8 cellular contexts compared by ENCODE assay signal in genomic region chr14:104754213-104754851, GRCh38. TPM values are rescaled to one million over a fixed set of nuclear protein-coding genes. Genes with fewer than 3 reads are reported as not detected.
DNase-seq lines count a peak whose midpoint lies in the region; ATAC-seq and TF ChIP-seq lines count a peak whose summit lies in the region.

No MANE protein-coding gene starts in this region.

- peak overlapping the region in 9 of 10 donors; percentile 68 to 100 (median 99) for H3K4me3 ChIP-seq in heart right ventricle
- peak overlapping the region; percentile 99 for H3K4me3 ChIP-seq in brain microvascular endothelial cell (ENCODE audit: low read depth, low read length)
- peak overlapping the region; percentile 81 for H3K4me3 ChIP-seq in mesodermal cell (ENCODE audit: extremely low read depth, insufficient read depth, low read length, poor library complexity, severe bottlenecking)
- peak overlapping the region; percentile 84 to 96 for H3K4me3 ChIP-seq in uterus

- no peaks in the 10 kb centered on the region for H3K9me3 ChIP-seq in heart right ventricle
- peaks cover 5% of the 10 kb centered on the region for H3K9me3 ChIP-seq in mesodermal cell (ENCODE audit: control insufficient read depth, low read length)
- H3K9me3 ChIP-seq in uterus = no peaks in the 10 kb centered on the region

- in situ Hi-C loops in brain microvascular endothelial cell (cut with HindIII; ENCODE audit: low pct_ligation_motif_present, low sequenced_read_pairs) = no loop called here

- peak overlapping the region in 1 of 10 donors; percentile 93 for H3K27ac ChIP-seq in heart right ventricle
- H3K27ac ChIP-seq in brain microvascular endothelial cell = no peak overlapping the region
- no peak overlapping the region for H3K27ac ChIP-seq in mesodermal cell (ENCODE audit: low read depth, low read length, severe bottlenecking)
- no peak overlapping the region for H3K27ac ChIP-seq in uterus

- no peak for ATAC-seq in heart right ventricle
- ATAC-seq in left cardiac atrium = no peak
- no peak for ATAC-seq in GM21619 (IDR thresholded peaks at IDR 0.05; ENCODE audit: unreplicated experiment)
- no peak for ATAC-seq in GM21367 (IDR thresholded peaks at IDR 0.05; ENCODE audit: unreplicated experiment)
- ATAC-seq in GM18517 (IDR thresholded peaks at IDR 0.05; ENCODE audit: unreplicated experiment) = no peak

- TF ChIP-seq CTCF in heart right ventricle (IDR thresholded peaks at IDR 0.05) = no peak
- no peak for TF ChIP-seq CTCF in brain microvascular endothelial cell (IDR thresholded peaks at IDR 0.05; ENCODE audit: low read depth, low read length, missing control alignments)
- TF ChIP-seq CTCF in uterus (IDR thresholded peaks at IDR 0.05) = no peak

- intact Hi-C loops in heart right ventricle (cut with DNase I) (loop anchor here in 3 of 10 donors (2.0 to 5.0 kb wide), 2 partner anchors 38 to 64 kb away; no protein-coding TSS in a partner anchor), left cardiac atrium (cut with DNase I) (no loop called here), uterus (cut with DNase I; ENCODE audit: low total_unique reads) (no loop called here)

- no peak for DNase-seq in heart right ventricle
- DNase-seq in left cardiac atrium = no peak
- no peak for DNase-seq in brain microvascular endothelial cell
- DNase-seq in uterus = no peak

- H3K27me3 ChIP-seq in heart right ventricle (no peaks in the 10 kb centered on the region), brain microvascular endothelial cell (replicated peaks) (no peaks in the 10 kb centered on the region), uterus (no peaks in the 10 kb centered on the region)

- H3K4me1 ChIP-seq in heart right ventricle (peaks cover 17 to 37% (median 27%) of the 10 kb centered on the region in 9 donors), mesodermal cell (ENCODE audit: control insufficient read depth, insufficient read depth, low read length, poor library complexity, severe bottlenecking) (peaks cover 12% of the 10 kb centered on the region), uterus (peaks cover 9% of the 10 kb centered on the region in 2 donors)

- 59 to 64% methylated on average over 13 of the region's 13 CpGs for WGBS in heart right ventricle, 2 donors
- 84 to 88% methylated on average over 11 to 12 of the region's 13 CpGs for WGBS in mesodermal cell (ENCODE audit: insufficient coverage in 2 of 2), 2 experiments

- TF ChIP-seq POLR2A in uterus (IDR thresholded peaks at IDR 0.05) = no peak

- H3K36me3 ChIP-seq in heart right ventricle = peaks cover 0 to 44% (median 28%) of the 10 kb centered on the region in 9 donors
- H3K36me3 ChIP-seq in brain microvascular endothelial cell (replicated peaks) = peaks cover 20% of the 10 kb centered on the region
- peaks cover 48% of the 10 kb centered on the region for H3K36me3 ChIP-seq in mesodermal cell (ENCODE audit: control insufficient read depth, insufficient read depth, low read length)
- no peaks in the 10 kb centered on the region for H3K36me3 ChIP-seq in uterus

RNA-seq across cellular contexts. Expression of gene SIVA1, which starts 1.4 kb away (rescaled TPM):
- total RNA-seq in heart right ventricle (10 to 100 TPM; 43.3 to 69.6 (median 50.8) TPM), left cardiac atrium (10 to 100 TPM; 67.6 to 68.7 TPM), uterus (100 to 1,000 TPM in 3 of 4 donors, 10 to 100 TPM in 1; 79.4 to 366 (median 239) TPM)
- 100 to 1,000 TPM in 1 of 2 donors, 10 to 100 TPM in 1; 78.6 to 203 TPM for polyA plus RNA-seq in heart right ventricle
- 95.2 TPM for polyA plus RNA-seq in mesodermal cell (2013, experiment 1 of 2)
- polyA plus RNA-seq in mesodermal cell (2013, experiment 2 of 2) = 79.0 TPM

RNA-seq across cellular contexts. Expression of gene ADSS1, which starts 30.3 kb away (rescaled TPM):
- total RNA-seq in heart right ventricle = 100 to 1,000 TPM; 159 to 295 (median 195) TPM
- 100 to 1,000 TPM in 1 of 2 donors, 10 to 100 TPM in 1; 74.6 to 220 TPM for polyA plus RNA-seq in heart right ventricle
- 100 to 1,000 TPM in 1 of 2 donors, 10 to 100 TPM in 1; 86.2 to 102 TPM for total RNA-seq in left cardiac atrium
- polyA plus RNA-seq in mesodermal cell (2013, experiment 1 of 2) = 20.2 TPM
- polyA plus RNA-seq in mesodermal cell (2013, experiment 2 of 2) = 18.6 TPM
- 10 to 100 TPM in 1 of 4 donors, 1 to 10 TPM in 1, not detected in 2; 7.0 to 11.7 TPM for total RNA-seq in uterus

RNA-seq across cellular contexts. Expression of gene AKT1, which starts 41.2 kb away (rescaled TPM):
- total RNA-seq in heart right ventricle (100 to 1,000 TPM in 9 of 10 donors, 10 to 100 TPM in 1; 98.1 to 152 (median 141) TPM), left cardiac atrium (100 to 1,000 TPM; 113 to 127 TPM), uterus (100 to 1,000 TPM in 2 of 4 donors, 10 to 100 TPM in 2; 42.9 to 121 (median 101) TPM)
- polyA plus RNA-seq in heart right ventricle = 100 to 1,000 TPM in 1 of 2 donors, 10 to 100 TPM in 1; 95.7 to 112 TPM
- polyA plus RNA-seq in mesodermal cell (2013, experiment 1 of 2) = 113 TPM
- 91.0 TPM for polyA plus RNA-seq in mesodermal cell (2013, experiment 2 of 2)

RNA-seq across cellular contexts. Expression of gene ZBTB42, which starts 46.6 kb away (rescaled TPM):
- 1 to 10 TPM; 4.3 to 9.2 (median 6.9) TPM for total RNA-seq in heart right ventricle
- 1 to 10 TPM; 1.8 to 5.9 TPM for polyA plus RNA-seq in heart right ventricle
- 1 to 10 TPM; 5.2 to 8.1 TPM for total RNA-seq in left cardiac atrium
- 4.0 TPM for polyA plus RNA-seq in mesodermal cell (2013, experiment 1 of 2)
- 3.3 TPM for polyA plus RNA-seq in mesodermal cell (2013, experiment 2 of 2)
- 1 to 10 TPM in 3 of 4 donors, under 1 TPM in 1; under 0.01 to 8.4 (median 3.9) TPM for total RNA-seq in uterus

Comparison
In these comparisons a context has a peak if more than half of its experiments do, and no peak if none do; other contexts are left out.
1. RNA of gene ADSS1, which starts 30.3 kb away (total RNA-seq): 159 to 295 TPM in heart right ventricle and 86.2 to 102 TPM in left cardiac atrium; 7.0 to 11.7 TPM in uterus; every median in the first group is over 4 times any median in the second.
2. Peak in every context shown above with its lines, with median percentiles within 50 percentile points of each other: H3K4me3 ChIP-seq.